ENCODE assay signal across 8 cellular contexts in genomic region chr1:243807346-243807745, GRCh38. TPM values are rescaled to one million over a fixed set of nuclear protein-coding genes. Genes with fewer than 3 reads are reported as not detected.
A peak's percentile ranks its signal among the peaks of the same experiment; 100 is the strongest.
DNase-seq lines count a peak whose midpoint lies in the region; ATAC-seq and TF ChIP-seq lines count a peak whose summit lies in the region.
"Not testable (repeated sequence)": the region's sequence is repeated elsewhere in the genome, so short reads cannot be mapped to it uniquely, and the experiment has no call there.

No MANE protein-coding gene starts in this region.

- not testable (repeated sequence) for H3K27me3 ChIP-seq in CD4-positive, CD25-positive, alpha-beta regulatory T cell (ENCODE audit: control insufficient read depth, insufficient read depth, low read length)

- not testable (repeated sequence) for H3K9me3 Mint-ChIP-seq in CD4-positive, CD25-positive, alpha-beta regulatory T cell; activated CD4-positive, alpha-beta T cell treated with anti-CD3 and anti-CD28 coated beads, Interleukin-2, amount 10 ng/mL, durations not matched to agents 24 days and 14 days; activated naive CD8-positive, alpha-beta T cell (ENCODE audit: low read depth); endothelial cell (ENCODE audit: unreplicated experiment)
- peaks cover 13% of the 10 kb centered on the region for H3K9me3 Mint-ChIP-seq in activated T-cell treated with anti-CD3 and anti-CD28 coated beads, Interleukin-2, amount 50 U/mL, for 24 hours

- peaks cover 26 to 74% (median 41%) of the 10 kb centered on the region in 4 donors for H3K4me1 Mint-ChIP-seq in CD4-positive, CD25-positive, alpha-beta regulatory T cell
- H3K4me1 Mint-ChIP-seq in activated CD4-positive, alpha-beta T cell treated with anti-CD3 and anti-CD28 coated beads, Interleukin-2, amount 10 ng/mL, durations not matched to agents 24 days and 14 days: peaks cover 30% of the 10 kb centered on the region
- H3K4me1 Mint-ChIP-seq in activated T-cell treated with anti-CD3 and anti-CD28 coated beads, Interleukin-2, amount 50 U/mL, for 24 hours (ENCODE audit: low read depth): peaks cover 72% of the 10 kb centered on the region
- H3K4me1 Mint-ChIP-seq in activated naive CD8-positive, alpha-beta T cell (ENCODE audit: low read depth): peaks cover 66% of the 10 kb centered on the region
- H3K4me1 Mint-ChIP-seq in endothelial cell (ENCODE audit: unreplicated experiment): not testable (repeated sequence)

- peak overlapping the region in 3 of 4 donors; percentile 19 to 42 (median 39) for H3K4me3 Mint-ChIP-seq in CD4-positive, CD25-positive, alpha-beta regulatory T cell
- peak overlapping the region; percentile 20 for H3K4me3 Mint-ChIP-seq in activated CD4-positive, alpha-beta T cell treated with anti-CD3 and anti-CD28 coated beads, Interleukin-2, amount 10 ng/mL, durations not matched to agents 24 days and 14 days
- H3K4me3 Mint-ChIP-seq in activated T-cell treated with anti-CD3 and anti-CD28 coated beads, Interleukin-2, amount 50 U/mL, for 24 hours: peak overlapping the region; percentile 25
- peak overlapping the region; percentile 30 for H3K4me3 Mint-ChIP-seq in activated naive CD8-positive, alpha-beta T cell
- peak overlapping the region; percentile 52 for H3K4me3 Mint-ChIP-seq in endothelial cell (ENCODE audit: unreplicated experiment)

- intact Hi-C loops in activated CD4-positive, alpha-beta T cell treated with anti-CD3 and anti-CD28 coated beads, Interleukin-2, amount 10 ng/mL, durations not matched to agents 24 days and 14 days (cut with micrococcal nuclease): loop anchor here (2.0 kb wide), 1 partner anchor 41 kb away; no protein-coding TSS in a partner anchor

- H3K4me1 ChIP-seq in CD4-positive, CD25-positive, alpha-beta regulatory T cell (ENCODE audit: control insufficient read depth, insufficient read depth, low read length, poor library complexity, severe bottlenecking): not testable (repeated sequence)

- TF ChIP-seq CTCF in endothelial cell (IDR thresholded peaks at IDR 0.05; ENCODE audit: unreplicated experiment): not testable (repeated sequence)

- H3K36me3 ChIP-seq in CD4-positive, CD25-positive, alpha-beta regulatory T cell (ENCODE audit: control insufficient read depth, insufficient read depth, low read length): not testable (repeated sequence)

- not testable (repeated sequence) for H3K27me3 Mint-ChIP-seq in CD4-positive, CD25-positive, alpha-beta regulatory T cell; activated CD4-positive, alpha-beta T cell treated with anti-CD3 and anti-CD28 coated beads, Interleukin-2, amount 10 ng/mL, durations not matched to agents 24 days and 14 days; activated T-cell treated with anti-CD3 and anti-CD28 coated beads, Interleukin-2, amount 50 U/mL, for 24 hours; activated naive CD8-positive, alpha-beta T cell; endothelial cell (ENCODE audit: unreplicated experiment)

- not testable (repeated sequence) for H3K9me3 ChIP-seq in CD4-positive, CD25-positive, alpha-beta regulatory T cell (ENCODE audit: control insufficient read depth in 2 of 2, low read length in 2 of 2)

- H3K36me3 Mint-ChIP-seq in CD4-positive, CD25-positive, alpha-beta regulatory T cell: peaks cover 24% of the 10 kb centered on the region
- H3K36me3 Mint-ChIP-seq in activated CD4-positive, alpha-beta T cell treated with anti-CD3 and anti-CD28 coated beads, Interleukin-2, amount 10 ng/mL, durations not matched to agents 24 days and 14 days (ENCODE audit: low read depth): peaks cover 14% of the 10 kb centered on the region
- H3K36me3 Mint-ChIP-seq in activated T-cell treated with anti-CD3 and anti-CD28 coated beads, Interleukin-2, amount 50 U/mL, for 24 hours (ENCODE audit: low read depth): peaks cover 38% of the 10 kb centered on the region
- peaks cover 18% of the 10 kb centered on the region for H3K36me3 Mint-ChIP-seq in activated naive CD8-positive, alpha-beta T cell
- peaks cover 18% of the 10 kb centered on the region for H3K36me3 Mint-ChIP-seq in endothelial cell (ENCODE audit: low read depth, unreplicated experiment)

- H3K27ac Mint-ChIP-seq in CD4-positive, CD25-positive, alpha-beta regulatory T cell: peak overlapping the region in 2 of 3 donors; percentile 59 to 69
- not testable (repeated sequence) for H3K27ac Mint-ChIP-seq in activated CD4-positive, alpha-beta T cell treated with anti-CD3 and anti-CD28 coated beads, Interleukin-2, amount 10 ng/mL, durations not matched to agents 24 days and 14 days; activated T-cell treated with anti-CD3 and anti-CD28 coated beads, Interleukin-2, amount 50 U/mL, for 24 hours; activated naive CD8-positive, alpha-beta T cell; endothelial cell (ENCODE audit: unreplicated experiment)

- ATAC-seq in CD4-positive, CD25-positive, alpha-beta regulatory T cell (ENCODE audit: low read depth in 2 of 2): not testable (repeated sequence)

- not testable (repeated sequence) for H3K4me3 ChIP-seq in CD4-positive, CD25-positive, alpha-beta regulatory T cell (ENCODE audit: low read depth, low read length)
- peak overlapping the region; percentile 35 for H3K4me3 ChIP-seq in Jurkat, Clone E6-1 (ENCODE audit: low read length)

- not testable (repeated sequence) for H3K27ac ChIP-seq in CD4-positive, CD25-positive, alpha-beta regulatory T cell (ENCODE audit: insufficient read depth, low read length, poor library complexity, severe bottlenecking)

- peak in 2 of 3 donors; percentile 16 to 25 for DNase-seq in CD4-positive, CD25-positive, alpha-beta regulatory T cell
- peak; percentile 17 for DNase-seq in Jurkat, Clone E6-1 (ENCODE audit: low read depth, low spot score)
- peak; percentile 69 for DNase-seq in activated CD4-positive, alpha-beta T cell treated with anti-CD3 and anti-CD28 coated beads, Interleukin-2, amount 10 ng/mL, durations not matched to agents 24 days and 14 days
- not testable (repeated sequence) for DNase-seq in activated T-cell treated with anti-CD3 and anti-CD28 coated beads, Interleukin-2, amount 50 U/mL, for 24 hours; endothelial cell (ENCODE audit: low spot score)
- peak; percentile 13 for DNase-seq in activated effector memory CD4-positive, alpha-beta T cell treated with Interleukin-2 at 50 U/mL for 16 hours
- peak; percentile 8 to 69 (median 38) for DNase-seq in stimulated activated naive CD4-positive, alpha-beta T cell (lab: John Stamatoyannopoulos, UW)

RNA-seq across cellular contexts. Expression of gene AKT3, which starts 42.7 kb away (rescaled TPM):
- 84.2 TPM for total RNA-seq in CD4-positive, CD25-positive, alpha-beta regulatory T cell
- polyA plus RNA-seq in CD4-positive, CD25-positive, alpha-beta regulatory T cell: 1 to 10 TPM in 3 of 4 donors, under 1 TPM in 1; 0.81 to 3.0 (median 2.3) TPM
- polyA plus RNA-seq in Jurkat, Clone E6-1 (2012; ENCODE audit: insufficient read depth, insufficient read length): 5.4 TPM
- total RNA-seq in activated CD4-positive, alpha-beta T cell treated with anti-CD3 and anti-CD28 coated beads, Interleukin-2, amount 10 ng/mL, durations not matched to agents 24 days and 14 days: 38.5 and 39.1 TPM in 2 replicates
- 87.3 TPM for total RNA-seq in endothelial cell (ENCODE audit: unreplicated experiment)
